ENCODE assay signal across 3 cellular contexts in the genomic region with DNA sequence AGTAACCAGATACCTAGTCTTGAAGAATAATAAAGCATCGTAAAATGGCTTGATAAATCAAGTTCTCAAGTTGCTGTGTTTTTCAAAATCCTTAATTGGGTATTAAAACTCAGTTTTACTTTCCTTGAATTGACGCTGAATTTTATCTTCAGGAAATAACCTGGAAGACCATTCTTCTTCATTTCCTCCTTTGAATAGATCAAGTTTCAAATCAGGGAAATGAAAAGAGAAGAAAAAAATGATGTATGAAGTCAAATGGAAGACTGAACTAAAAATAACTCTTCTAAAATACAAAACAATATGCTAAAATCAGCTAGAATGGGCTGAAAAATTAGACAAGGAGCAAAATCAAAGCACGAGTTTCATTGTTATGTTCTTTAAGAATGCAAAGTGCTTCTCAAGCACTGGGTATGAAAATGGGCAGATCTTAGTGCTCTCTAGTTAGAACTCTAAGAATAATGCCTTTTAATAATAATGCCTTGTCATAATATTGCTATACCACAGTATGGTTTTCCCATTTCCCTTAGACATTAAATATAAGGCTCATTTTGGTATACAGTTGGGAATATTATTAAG.
TF ChIP-seq lines count a peak whose summit lies in the region.

No MANE protein-coding gene starts in this region.

TF ChIP-seq in GM23338, 12 proteins besides CTCF, POLR2A, EP300 and RAD21 (continues in another document):
- no peak for TF ChIP-seq CREB1 (CRISPR knock-in tag; IDR thresholded peaks at IDR 0.05; ENCODE audit: low read depth)
- TF ChIP-seq EZH2phosphoT487 (IDR thresholded peaks at IDR 0.05; ENCODE audit: unreplicated experiment): no peak
- TF ChIP-seq ZNF331 (CRISPR knock-in tag; IDR thresholded peaks at IDR 0.05; ENCODE audit: low read depth): no peak
- TF ChIP-seq, protein P1, sequence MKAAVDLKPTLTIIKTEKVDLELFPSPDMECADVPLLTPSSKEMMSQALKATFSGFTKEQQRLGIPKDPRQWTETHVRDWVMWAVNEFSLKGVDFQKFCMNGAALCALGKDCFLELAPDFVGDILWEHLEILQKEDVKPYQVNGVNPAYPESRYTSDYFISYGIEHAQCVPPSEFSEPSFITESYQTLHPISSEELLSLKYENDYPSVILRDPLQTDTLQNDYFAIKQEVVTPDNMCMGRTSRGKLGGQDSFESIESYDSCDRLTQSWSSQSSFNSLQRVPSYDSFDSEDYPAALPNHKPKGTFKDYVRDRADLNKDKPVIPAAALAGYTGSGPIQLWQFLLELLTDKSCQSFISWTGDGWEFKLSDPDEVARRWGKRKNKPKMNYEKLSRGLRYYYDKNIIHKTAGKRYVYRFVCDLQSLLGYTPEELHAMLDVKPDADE (IDR thresholded peaks at IDR 0.05): no peak
- no peak for TF ChIP-seq ZNF114 (CRISPR knock-in tag; IDR thresholded peaks at IDR 0.05)
- no peak for TF ChIP-seq JUNB (IDR thresholded peaks at IDR 0.05; ENCODE audit: unreplicated experiment)
- no peak for TF ChIP-seq NANOG (IDR thresholded peaks at IDR 0.05; ENCODE audit: borderline replicate concordance)
- no peak for TF ChIP-seq POLR2AphosphoS5 (IDR thresholded peaks at IDR 0.05; ENCODE audit: low read depth)
- TF ChIP-seq, protein P2, sequence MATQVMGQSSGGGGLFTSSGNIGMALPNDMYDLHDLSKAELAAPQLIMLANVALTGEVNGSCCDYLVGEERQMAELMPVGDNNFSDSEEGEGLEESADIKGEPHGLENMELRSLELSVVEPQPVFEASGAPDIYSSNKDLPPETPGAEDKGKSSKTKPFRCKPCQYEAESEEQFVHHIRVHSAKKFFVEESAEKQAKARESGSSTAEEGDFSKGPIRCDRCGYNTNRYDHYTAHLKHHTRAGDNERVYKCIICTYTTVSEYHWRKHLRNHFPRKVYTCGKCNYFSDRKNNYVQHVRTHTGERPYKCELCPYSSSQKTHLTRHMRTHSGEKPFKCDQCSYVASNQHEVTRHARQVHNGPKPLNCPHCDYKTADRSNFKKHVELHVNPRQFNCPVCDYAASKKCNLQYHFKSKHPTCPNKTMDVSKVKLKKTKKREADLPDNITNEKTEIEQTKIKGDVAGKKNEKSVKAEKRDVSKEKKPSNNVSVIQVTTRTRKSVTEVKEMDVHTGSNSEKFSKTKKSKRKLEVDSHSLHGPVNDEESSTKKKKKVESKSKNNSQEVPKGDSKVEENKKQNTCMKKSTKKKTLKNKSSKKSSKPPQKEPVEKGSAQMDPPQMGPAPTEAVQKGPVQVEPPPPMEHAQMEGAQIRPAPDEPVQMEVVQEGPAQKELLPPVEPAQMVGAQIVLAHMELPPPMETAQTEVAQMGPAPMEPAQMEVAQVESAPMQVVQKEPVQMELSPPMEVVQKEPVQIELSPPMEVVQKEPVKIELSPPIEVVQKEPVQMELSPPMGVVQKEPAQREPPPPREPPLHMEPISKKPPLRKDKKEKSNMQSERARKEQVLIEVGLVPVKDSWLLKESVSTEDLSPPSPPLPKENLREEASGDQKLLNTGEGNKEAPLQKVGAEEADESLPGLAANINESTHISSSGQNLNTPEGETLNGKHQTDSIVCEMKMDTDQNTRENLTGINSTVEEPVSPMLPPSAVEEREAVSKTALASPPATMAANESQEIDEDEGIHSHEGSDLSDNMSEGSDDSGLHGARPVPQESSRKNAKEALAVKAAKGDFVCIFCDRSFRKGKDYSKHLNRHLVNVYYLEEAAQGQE (IDR thresholded peaks at IDR 0.05; ENCODE audit: unreplicated experiment): no peak

TF ChIP-seq in H1, 55 proteins besides CTCF, POLR2A, EP300 and RAD21 (continues in another document):
- TF ChIP-seq BACH1 (IDR thresholded peaks at IDR 0.05; ENCODE audit: low read length) (no peak), EZH2 (IDR thresholded peaks at IDR 0.05; ENCODE audit: low read depth, low read length, severe bottlenecking) (no peak), USF2 (IDR thresholded peaks at IDR 0.05; ENCODE audit: low read length) (no peak), EGR1 (IDR thresholded peaks at IDR 0.05; ENCODE audit: borderline replicate concordance, low read depth, low read length) (no peak), GTF2F1 (IDR thresholded peaks at IDR 0.05; ENCODE audit: borderline replicate concordance, low read depth, low read length) (no peak), KDM5A (IDR thresholded peaks at IDR 0.05; ENCODE audit: low read length) (no peak), MAX (IDR thresholded peaks at IDR 0.05) (no peak), CTBP2 (IDR thresholded peaks at IDR 0.05; ENCODE audit: borderline replicate concordance, insufficient read depth, insufficient read length, low read length) (no peak), TBP (IDR thresholded peaks at IDR 0.05; ENCODE audit: low read depth, low read length) (no peak), HDAC2 (IDR thresholded peaks at IDR 0.05; ENCODE audit: borderline replicate concordance in 1 of 2, low read depth in 2 of 2, low read length in 2 of 2) (no peak), RBBP5 (IDR thresholded peaks at IDR 0.05; ENCODE audit: borderline replicate concordance, low read depth, low read length) (no peak), BCL11A (IDR thresholded peaks at IDR 0.05; ENCODE audit: low read depth in 2 of 2, low read length in 2 of 2) (no peak), NRF1 (IDR thresholded peaks at IDR 0.05; ENCODE audit: low read depth, low read length) (no peak), CEBPB (IDR thresholded peaks at IDR 0.05; ENCODE audit: low read depth, low read length) (no peak), CHD2 (IDR thresholded peaks at IDR 0.05; ENCODE audit: low read length) (no peak)
- TF ChIP-seq, protein P3, sequence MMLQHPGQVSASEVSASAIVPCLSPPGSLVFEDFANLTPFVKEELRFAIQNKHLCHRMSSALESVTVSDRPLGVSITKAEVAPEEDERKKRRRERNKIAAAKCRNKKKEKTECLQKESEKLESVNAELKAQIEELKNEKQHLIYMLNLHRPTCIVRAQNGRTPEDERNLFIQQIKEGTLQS (IDR thresholded peaks at IDR 0.05; ENCODE audit: insufficient read depth, low read depth, low read length): no peak

TF ChIP-seq in GM12891, 5 proteins besides CTCF, POLR2A, EP300 and RAD21:
- TF ChIP-seq POU2F2 (IDR thresholded peaks at IDR 0.05; ENCODE audit: low read depth, low read length): no peak
- TF ChIP-seq PAX5 (IDR thresholded peaks at IDR 0.05; ENCODE audit: insufficient read depth, low read length, severe bottlenecking): no peak
- TF ChIP-seq TAF1 (IDR thresholded peaks at IDR 0.05; ENCODE audit: low read depth, low read length): no peak
- TF ChIP-seq SPI1 (IDR thresholded peaks at IDR 0.05; ENCODE audit: low read depth, low read length): no peak
- no peak for TF ChIP-seq POLR2AphosphoS5 (IDR thresholded peaks at IDR 0.05; ENCODE audit: low read depth, low read length)
